In the genomic region with DNA sequence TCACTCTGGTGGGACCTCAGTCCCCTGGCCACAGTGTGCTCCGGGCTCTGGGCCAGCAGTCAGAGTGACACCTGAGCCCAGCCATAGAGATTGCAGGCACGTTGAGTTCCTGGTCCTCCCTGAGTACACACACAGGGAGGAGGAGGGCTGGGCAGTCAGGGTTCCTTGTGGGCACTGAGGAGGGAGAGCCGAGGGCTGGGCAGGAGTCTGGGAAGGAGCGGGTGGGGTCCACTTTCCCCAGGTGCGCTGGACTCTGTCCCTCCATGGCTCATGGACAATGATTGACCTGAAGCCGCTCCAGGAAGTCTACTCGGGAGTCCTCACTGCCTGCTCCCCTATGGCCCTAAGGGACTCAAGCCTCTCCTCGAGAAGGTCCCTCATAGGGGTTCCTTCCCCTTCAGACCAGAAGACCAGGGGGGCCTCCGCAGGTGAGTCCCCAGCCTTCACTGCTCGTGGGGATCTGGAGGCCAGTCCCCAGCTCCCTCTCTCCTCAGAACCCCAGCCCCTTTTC, we compare ENCODE assay signal across 1 cellular context.
A peak's percentile ranks its signal among the peaks of the same experiment; 100 is the strongest.
TF ChIP-seq lines count a peak whose summit lies in the region.

No MANE protein-coding gene starts in this region.

TF ChIP-seq in HepG2, 621 proteins besides CTCF, POLR2A, EP300 and RAD21 (continued from another document and continues in another):
- TF ChIP-seq, protein P1, sequence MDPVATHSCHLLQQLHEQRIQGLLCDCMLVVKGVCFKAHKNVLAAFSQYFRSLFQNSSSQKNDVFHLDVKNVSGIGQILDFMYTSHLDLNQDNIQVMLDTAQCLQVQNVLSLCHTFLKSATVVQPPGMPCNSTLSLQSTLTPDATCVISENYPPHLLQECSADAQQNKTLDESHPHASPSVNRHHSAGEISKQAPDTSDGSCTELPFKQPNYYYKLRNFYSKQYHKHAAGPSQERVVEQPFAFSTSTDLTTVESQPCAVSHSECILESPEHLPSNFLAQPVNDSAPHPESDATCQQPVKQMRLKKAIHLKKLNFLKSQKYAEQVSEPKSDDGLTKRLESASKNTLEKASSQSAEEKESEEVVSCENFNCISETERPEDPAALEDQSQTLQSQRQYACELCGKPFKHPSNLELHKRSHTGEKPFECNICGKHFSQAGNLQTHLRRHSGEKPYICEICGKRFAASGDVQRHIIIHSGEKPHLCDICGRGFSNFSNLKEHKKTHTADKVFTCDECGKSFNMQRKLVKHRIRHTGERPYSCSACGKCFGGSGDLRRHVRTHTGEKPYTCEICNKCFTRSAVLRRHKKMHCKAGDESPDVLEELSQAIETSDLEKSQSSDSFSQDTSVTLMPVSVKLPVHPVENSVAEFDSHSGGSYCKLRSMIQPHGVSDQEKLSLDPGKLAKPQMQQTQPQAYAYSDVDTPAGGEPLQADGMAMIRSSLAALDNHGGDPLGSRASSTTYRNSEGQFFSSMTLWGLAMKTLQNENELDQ (CRISPR knock-in tag; IDR thresholded peaks at IDR 0.05; ENCODE audit: borderline replicate concordance), result no peak
- peak; percentile 66 for TF ChIP-seq XRCC5 (optimal IDR thresholded peaks at IDR 0.05; ENCODE audit: low read length)
- TF ChIP-seq, protein P2, sequence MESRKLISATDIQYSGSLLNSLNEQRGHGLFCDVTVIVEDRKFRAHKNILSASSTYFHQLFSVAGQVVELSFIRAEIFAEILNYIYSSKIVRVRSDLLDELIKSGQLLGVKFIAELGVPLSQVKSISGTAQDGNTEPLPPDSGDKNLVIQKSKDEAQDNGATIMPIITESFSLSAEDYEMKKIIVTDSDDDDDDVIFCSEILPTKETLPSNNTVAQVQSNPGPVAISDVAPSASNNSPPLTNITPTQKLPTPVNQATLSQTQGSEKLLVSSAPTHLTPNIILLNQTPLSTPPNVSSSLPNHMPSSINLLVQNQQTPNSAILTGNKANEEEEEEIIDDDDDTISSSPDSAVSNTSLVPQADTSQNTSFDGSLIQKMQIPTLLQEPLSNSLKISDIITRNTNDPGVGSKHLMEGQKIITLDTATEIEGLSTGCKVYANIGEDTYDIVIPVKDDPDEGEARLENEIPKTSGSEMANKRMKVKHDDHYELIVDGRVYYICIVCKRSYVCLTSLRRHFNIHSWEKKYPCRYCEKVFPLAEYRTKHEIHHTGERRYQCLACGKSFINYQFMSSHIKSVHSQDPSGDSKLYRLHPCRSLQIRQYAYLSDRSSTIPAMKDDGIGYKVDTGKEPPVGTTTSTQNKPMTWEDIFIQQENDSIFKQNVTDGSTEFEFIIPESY (CRISPR knock-in tag; IDR thresholded peaks at IDR 0.05), result peak; percentile 1; the same call in 1 of the 2 replicates
- TF ChIP-seq SALL1 (CRISPR knock-in tag; IDR thresholded peaks at IDR 0.05), result peak; percentile 58
- TF ChIP-seq CREB1 (IDR thresholded peaks at IDR 0.05), result no peak
- no peak for TF ChIP-seq CREB1 (CRISPR knock-in tag; IDR thresholded peaks at IDR 0.05)
- no peak for TF ChIP-seq ZFP37 (CRISPR knock-in tag; IDR thresholded peaks at IDR 0.05; ENCODE audit: borderline replicate concordance)
- no peak for TF ChIP-seq ZFP62 (CRISPR knock-in tag; IDR thresholded peaks at IDR 0.05)
- TF ChIP-seq ONECUT2 (CRISPR knock-in tag; IDR thresholded peaks at IDR 0.05), result no peak
- TF ChIP-seq, protein P3, sequence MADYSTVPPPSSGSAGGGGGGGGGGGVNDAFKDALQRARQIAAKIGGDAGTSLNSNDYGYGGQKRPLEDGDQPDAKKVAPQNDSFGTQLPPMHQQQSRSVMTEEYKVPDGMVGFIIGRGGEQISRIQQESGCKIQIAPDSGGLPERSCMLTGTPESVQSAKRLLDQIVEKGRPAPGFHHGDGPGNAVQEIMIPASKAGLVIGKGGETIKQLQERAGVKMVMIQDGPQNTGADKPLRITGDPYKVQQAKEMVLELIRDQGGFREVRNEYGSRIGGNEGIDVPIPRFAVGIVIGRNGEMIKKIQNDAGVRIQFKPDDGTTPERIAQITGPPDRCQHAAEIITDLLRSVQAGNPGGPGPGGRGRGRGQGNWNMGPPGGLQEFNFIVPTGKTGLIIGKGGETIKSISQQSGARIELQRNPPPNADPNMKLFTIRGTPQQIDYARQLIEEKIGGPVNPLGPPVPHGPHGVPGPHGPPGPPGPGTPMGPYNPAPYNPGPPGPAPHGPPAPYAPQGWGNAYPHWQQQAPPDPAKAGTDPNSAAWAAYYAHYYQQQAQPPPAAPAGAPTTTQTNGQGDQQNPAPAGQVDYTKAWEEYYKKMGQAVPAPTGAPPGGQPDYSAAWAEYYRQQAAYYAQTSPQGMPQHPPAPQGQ (CRISPR knock-in tag; IDR thresholded peaks at IDR 0.05; ENCODE audit: borderline replicate concordance), result no peak
- no peak for TF ChIP-seq ATF1 (CRISPR knock-in tag; IDR thresholded peaks at IDR 0.05)
- TF ChIP-seq HMG20A (CRISPR knock-in tag; IDR thresholded peaks at IDR 0.05; ENCODE audit: borderline replicate concordance), result no peak
- peak; percentile 78; the same call in 1 of the 2 replicates for TF ChIP-seq ZNF614 (CRISPR knock-in tag; IDR thresholded peaks at IDR 0.05; ENCODE audit: borderline replicate concordance)
- no peak for TF ChIP-seq TARDBP (CRISPR knock-in tag; IDR thresholded peaks at IDR 0.05)
- no peak for TF ChIP-seq NFIC (IDR thresholded peaks at IDR 0.05; ENCODE audit: low read length)
- no peak for TF ChIP-seq KAT2B (IDR thresholded peaks at IDR 0.05; ENCODE audit: borderline replicate concordance, low read depth, low read length)
- no peak for TF ChIP-seq U2AF2 (IDR thresholded peaks at IDR 0.05; ENCODE audit: low read depth, low read length)
- TF ChIP-seq GABPB1 (CRISPR knock-in tag; IDR thresholded peaks at IDR 0.05), result peak; percentile 52; the same call in 1 of the 2 replicates
- TF ChIP-seq, protein P4, sequence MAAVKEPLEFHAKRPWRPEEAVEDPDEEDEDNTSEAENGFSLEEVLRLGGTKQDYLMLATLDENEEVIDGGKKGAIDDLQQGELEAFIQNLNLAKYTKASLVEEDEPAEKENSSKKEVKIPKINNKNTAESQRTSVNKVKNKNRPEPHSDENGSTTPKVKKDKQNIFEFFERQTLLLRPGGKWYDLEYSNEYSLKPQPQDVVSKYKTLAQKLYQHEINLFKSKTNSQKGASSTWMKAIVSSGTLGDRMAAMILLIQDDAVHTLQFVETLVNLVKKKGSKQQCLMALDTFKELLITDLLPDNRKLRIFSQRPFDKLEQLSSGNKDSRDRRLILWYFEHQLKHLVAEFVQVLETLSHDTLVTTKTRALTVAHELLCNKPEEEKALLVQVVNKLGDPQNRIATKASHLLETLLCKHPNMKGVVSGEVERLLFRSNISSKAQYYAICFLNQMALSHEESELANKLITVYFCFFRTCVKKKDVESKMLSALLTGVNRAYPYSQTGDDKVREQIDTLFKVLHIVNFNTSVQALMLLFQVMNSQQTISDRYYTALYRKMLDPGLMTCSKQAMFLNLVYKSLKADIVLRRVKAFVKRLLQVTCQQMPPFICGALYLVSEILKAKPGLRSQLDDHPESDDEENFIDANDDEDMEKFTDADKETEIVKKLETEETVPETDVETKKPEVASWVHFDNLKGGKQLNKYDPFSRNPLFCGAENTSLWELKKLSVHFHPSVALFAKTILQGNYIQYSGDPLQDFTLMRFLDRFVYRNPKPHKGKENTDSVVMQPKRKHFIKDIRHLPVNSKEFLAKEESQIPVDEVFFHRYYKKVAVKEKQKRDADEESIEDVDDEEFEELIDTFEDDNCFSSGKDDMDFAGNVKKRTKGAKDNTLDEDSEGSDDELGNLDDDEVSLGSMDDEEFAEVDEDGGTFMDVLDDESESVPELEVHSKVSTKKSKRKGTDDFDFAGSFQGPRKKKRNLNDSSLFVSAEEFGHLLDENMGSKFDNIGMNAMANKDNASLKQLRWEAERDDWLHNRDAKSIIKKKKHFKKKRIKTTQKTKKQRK (IDR thresholded peaks at IDR 0.05; ENCODE audit: low read length), result no peak
- no peak for TF ChIP-seq TOE1 (CRISPR knock-in tag; IDR thresholded peaks at IDR 0.05)
- TF ChIP-seq, protein P5, sequence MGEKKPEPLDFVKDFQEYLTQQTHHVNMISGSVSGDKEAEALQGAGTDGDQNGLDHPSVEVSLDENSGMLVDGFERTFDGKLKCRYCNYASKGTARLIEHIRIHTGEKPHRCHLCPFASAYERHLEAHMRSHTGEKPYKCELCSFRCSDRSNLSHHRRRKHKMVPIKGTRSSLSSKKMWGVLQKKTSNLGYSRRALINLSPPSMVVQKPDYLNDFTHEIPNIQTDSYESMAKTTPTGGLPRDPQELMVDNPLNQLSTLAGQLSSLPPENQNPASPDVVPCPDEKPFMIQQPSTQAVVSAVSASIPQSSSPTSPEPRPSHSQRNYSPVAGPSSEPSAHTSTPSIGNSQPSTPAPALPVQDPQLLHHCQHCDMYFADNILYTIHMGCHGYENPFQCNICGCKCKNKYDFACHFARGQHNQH (CRISPR knock-in tag; IDR thresholded peaks at IDR 0.05), result 0 out of 2 replicates have a peak, but pooled peaks have one; percentile 49
- TF ChIP-seq ZNF674 (CRISPR knock-in tag; IDR thresholded peaks at IDR 0.05; ENCODE audit: low read depth), result no peak
- no peak for TF ChIP-seq SMC3 (IDR thresholded peaks at IDR 0.05; ENCODE audit: low read length)
- TF ChIP-seq ZNF296 (CRISPR knock-in tag; conservative IDR thresholded peaks at IDR 0.05), result no peak
- TF ChIP-seq, protein P6, sequence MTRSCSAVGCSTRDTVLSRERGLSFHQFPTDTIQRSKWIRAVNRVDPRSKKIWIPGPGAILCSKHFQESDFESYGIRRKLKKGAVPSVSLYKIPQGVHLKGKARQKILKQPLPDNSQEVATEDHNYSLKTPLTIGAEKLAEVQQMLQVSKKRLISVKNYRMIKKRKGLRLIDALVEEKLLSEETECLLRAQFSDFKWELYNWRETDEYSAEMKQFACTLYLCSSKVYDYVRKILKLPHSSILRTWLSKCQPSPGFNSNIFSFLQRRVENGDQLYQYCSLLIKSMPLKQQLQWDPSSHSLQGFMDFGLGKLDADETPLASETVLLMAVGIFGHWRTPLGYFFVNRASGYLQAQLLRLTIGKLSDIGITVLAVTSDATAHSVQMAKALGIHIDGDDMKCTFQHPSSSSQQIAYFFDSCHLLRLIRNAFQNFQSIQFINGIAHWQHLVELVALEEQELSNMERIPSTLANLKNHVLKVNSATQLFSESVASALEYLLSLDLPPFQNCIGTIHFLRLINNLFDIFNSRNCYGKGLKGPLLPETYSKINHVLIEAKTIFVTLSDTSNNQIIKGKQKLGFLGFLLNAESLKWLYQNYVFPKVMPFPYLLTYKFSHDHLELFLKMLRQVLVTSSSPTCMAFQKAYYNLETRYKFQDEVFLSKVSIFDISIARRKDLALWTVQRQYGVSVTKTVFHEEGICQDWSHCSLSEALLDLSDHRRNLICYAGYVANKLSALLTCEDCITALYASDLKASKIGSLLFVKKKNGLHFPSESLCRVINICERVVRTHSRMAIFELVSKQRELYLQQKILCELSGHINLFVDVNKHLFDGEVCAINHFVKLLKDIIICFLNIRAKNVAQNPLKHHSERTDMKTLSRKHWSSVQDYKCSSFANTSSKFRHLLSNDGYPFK (CRISPR knock-in tag; IDR thresholded peaks at IDR 0.05; ENCODE audit: borderline replicate concordance), result no peak
- TF ChIP-seq CBX5 (CRISPR knock-in tag; IDR thresholded peaks at IDR 0.05; ENCODE audit: borderline replicate concordance), result peak; percentile 55; the same call in 1 of the 2 replicates
- no peak for TF ChIP-seq NFIB (CRISPR knock-in tag; IDR thresholded peaks at IDR 0.05; ENCODE audit: borderline replicate concordance)
- TF ChIP-seq SIX4 (CRISPR knock-in tag; IDR thresholded peaks at IDR 0.05), result peak; percentile 78; the same call in 1 of the 2 replicates
- TF ChIP-seq POLR2AphosphoS2 (IDR thresholded peaks at IDR 0.05; ENCODE audit: low read depth, low read length), result no peak
- no peak for TF ChIP-seq MEIS2 (CRISPR knock-in tag; IDR thresholded peaks at IDR 0.05)
- TF ChIP-seq, protein P7, sequence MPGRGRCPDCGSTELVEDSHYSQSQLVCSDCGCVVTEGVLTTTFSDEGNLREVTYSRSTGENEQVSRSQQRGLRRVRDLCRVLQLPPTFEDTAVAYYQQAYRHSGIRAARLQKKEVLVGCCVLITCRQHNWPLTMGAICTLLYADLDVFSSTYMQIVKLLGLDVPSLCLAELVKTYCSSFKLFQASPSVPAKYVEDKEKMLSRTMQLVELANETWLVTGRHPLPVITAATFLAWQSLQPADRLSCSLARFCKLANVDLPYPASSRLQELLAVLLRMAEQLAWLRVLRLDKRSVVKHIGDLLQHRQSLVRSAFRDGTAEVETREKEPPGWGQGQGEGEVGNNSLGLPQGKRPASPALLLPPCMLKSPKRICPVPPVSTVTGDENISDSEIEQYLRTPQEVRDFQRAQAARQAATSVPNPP (CRISPR knock-in tag; IDR thresholded peaks at IDR 0.05), result no peak
- TF ChIP-seq ZNF782 (CRISPR knock-in tag; IDR thresholded peaks at IDR 0.05; ENCODE audit: borderline replicate concordance), result peak; percentile 74; the same call in 1 of the 2 replicates
- TF ChIP-seq NBN (conservative IDR thresholded peaks at IDR 0.05), result no peak
- no peak for TF ChIP-seq ZNF589 (CRISPR knock-in tag; conservative IDR thresholded peaks at IDR 0.05)
- TF ChIP-seq ZNF713 (CRISPR knock-in tag; IDR thresholded peaks at IDR 0.05), result no peak
- no peak for TF ChIP-seq FOXC1 (CRISPR knock-in tag; IDR thresholded peaks at IDR 0.05; ENCODE audit: borderline replicate concordance)
- TF ChIP-seq ZNF776 (CRISPR knock-in tag; IDR thresholded peaks at IDR 0.05), result no peak
- TF ChIP-seq, protein P8, sequence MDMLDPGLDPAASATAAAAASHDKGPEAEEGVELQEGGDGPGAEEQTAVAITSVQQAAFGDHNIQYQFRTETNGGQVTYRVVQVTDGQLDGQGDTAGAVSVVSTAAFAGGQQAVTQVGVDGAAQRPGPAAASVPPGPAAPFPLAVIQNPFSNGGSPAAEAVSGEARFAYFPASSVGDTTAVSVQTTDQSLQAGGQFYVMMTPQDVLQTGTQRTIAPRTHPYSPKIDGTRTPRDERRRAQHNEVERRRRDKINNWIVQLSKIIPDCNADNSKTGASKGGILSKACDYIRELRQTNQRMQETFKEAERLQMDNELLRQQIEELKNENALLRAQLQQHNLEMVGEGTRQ (IDR thresholded peaks at IDR 0.05; ENCODE audit: low read depth, low read length), result no peak
- TF ChIP-seq, protein P8 (CRISPR knock-in tag; IDR thresholded peaks at IDR 0.05; ENCODE audit: borderline replicate concordance), result no peak
- TF ChIP-seq, protein P9, sequence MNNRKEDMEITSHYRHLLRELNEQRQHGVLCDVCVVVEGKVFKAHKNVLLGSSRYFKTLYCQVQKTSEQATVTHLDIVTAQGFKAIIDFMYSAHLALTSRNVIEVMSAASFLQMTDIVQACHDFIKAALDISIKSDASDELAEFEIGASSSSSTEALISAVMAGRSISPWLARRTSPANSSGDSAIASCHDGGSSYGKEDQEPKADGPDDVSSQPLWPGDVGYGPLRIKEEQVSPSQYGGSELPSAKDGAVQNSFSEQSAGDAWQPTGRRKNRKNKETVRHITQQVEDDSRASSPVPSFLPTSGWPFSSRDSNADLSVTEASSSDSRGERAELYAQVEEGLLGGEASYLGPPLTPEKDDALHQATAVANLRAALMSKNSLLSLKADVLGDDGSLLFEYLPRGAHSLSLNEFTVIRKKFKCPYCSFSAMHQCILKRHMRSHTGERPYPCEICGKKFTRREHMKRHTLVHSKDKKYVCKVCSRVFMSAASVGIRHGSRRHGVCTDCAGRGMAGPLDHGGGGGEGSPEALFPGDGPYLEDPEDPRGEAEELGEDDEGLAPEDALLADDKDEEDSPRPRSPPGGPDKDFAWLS (CRISPR knock-in tag; IDR thresholded peaks at IDR 0.05; ENCODE audit: borderline replicate concordance), result 0 out of 2 replicates have a peak, but pooled peaks have one; percentile 40
- 0 out of 2 replicates have a peak, but pooled peaks have one; percentile 59 for TF ChIP-seq ZNF510 (CRISPR knock-in tag; IDR thresholded peaks at IDR 0.05; ENCODE audit: low read depth)
- no peak for TF ChIP-seq SMAD3 (CRISPR knock-in tag; IDR thresholded peaks at IDR 0.05)
- no peak for TF ChIP-seq ZNF569 (CRISPR knock-in tag; IDR thresholded peaks at IDR 0.05; ENCODE audit: borderline replicate concordance)
